Comparison of ENCODE assay signal across 10 cellular contexts in the genomic region with DNA sequence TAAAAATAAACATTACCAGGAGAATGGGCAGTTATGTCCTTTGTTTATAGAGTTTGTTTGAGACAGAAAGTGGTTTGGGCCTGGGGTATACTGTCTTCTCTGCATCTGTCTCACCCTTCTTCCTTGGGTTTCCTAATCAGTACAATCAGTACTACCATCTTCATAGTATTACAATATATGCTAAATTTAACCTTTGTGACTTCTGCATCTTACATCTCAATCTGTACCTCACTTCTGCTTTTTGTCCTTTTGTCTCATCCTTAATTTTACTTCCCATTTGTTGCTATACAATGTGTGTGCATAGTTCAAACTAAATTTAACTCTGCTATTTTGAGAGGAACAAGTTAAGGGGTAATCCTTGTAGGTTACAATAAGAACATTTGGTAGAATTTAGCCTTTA. TPM values are rescaled to one million over a fixed set of nuclear protein-coding genes. Genes with fewer than 3 reads are reported as not detected.
DNase-seq lines count a peak whose midpoint lies in the region; ATAC-seq, FAIRE-seq and TF ChIP-seq lines count a peak whose summit lies in the region.
"Had no signal": no experiment of that assay in that cellular context is flagged by ENCODE, and none has a peak within 500 bp of the region (broad histone marks: within the 10 kb centered on the region; RNA-seq: fewer than 3 reads in every experiment).

No MANE protein-coding gene starts in this region.

- H3K4me3 Mint-ChIP-seq in CD14-positive monocyte (peak overlapping the region in 1 of 2 donors; percentile 33), T-helper 17 cell (no peak overlapping the region)
- H3K4me3 Mint-ChIP-seq: CD4-positive, alpha-beta memory T cell had no signal

- H3K36me3 Mint-ChIP-seq in CD14-positive monocyte, result peaks cover 65 to 74% of the 10 kb centered on the region in 2 donors
- H3K36me3 Mint-ChIP-seq in T-helper 17 cell (ENCODE audit: low read depth), result peaks cover 16% of the 10 kb centered on the region

- H3K9me3 ChIP-seq in T-helper 17 cell (ENCODE audit: control insufficient read depth, low read length, poor library complexity, severe bottlenecking), result no peaks in the 10 kb centered on the region
- H3K9me3 ChIP-seq: SK-N-SH had no signal

- H3K4me1 Mint-ChIP-seq in CD14-positive monocyte (peaks cover 48% of the 10 kb centered on the region), T-helper 17 cell (peaks cover 31% of the 10 kb centered on the region)

- H3K27me3 Mint-ChIP-seq in CD14-positive monocyte (ENCODE audit: low read depth in 3 of 3) (peaks cover 0 to 1% (median 0%) of the 10 kb centered on the region in 3 donors), T-helper 17 cell (no peaks in the 10 kb centered on the region)
- H3K27me3 Mint-ChIP-seq: CD4-positive, alpha-beta memory T cell had no signal

- H3K27ac Mint-ChIP-seq in CD14-positive monocyte (peak overlapping the region; percentile 86 to 96 (median 93)), T-helper 17 cell (peak overlapping the region; percentile 71)

- no peak for DNase-seq in CD14-positive monocyte (ENCODE audit: low spot score)
- DNase-seq in GM19239 (ENCODE audit: insufficient read length, low spot score), result no peak
- DNase-seq in T-helper 17 cell, result no peak
- DNase-seq in activated effector memory CD4-positive, alpha-beta T cell treated with Interleukin-2 at 50 U/mL for 16 hours, result no peak
- DNase-seq in omental fat pad (ENCODE audit: low spot score), result no peak
- DNase-seq in AG08395 (ENCODE audit: low spot score), result no peak
- no peak for DNase-seq in NCI-H526 (lab: John Stamatoyannopoulos, UW)
- DNase-seq: CD4-positive, alpha-beta memory T cell; SK-N-SH had no signal

- ATAC-seq in HG03095 (IDR thresholded peaks at IDR 0.05; ENCODE audit: unreplicated experiment) (peak; percentile 70), T-helper 17 cell (peak; percentile 41), omental fat pad (ENCODE audit: low FRiP score) (no peak)

- intact Hi-C loops in CD14-positive monocyte (cut with micrococcal nuclease), result loop anchor here in 1 of 2 donors (2.0 kb wide), 1 partner anchor 19 kb away; no protein-coding TSS in a partner anchor

- H3K9me3 Mint-ChIP-seq in CD14-positive monocyte, result no peaks in the 10 kb centered on the region
- H3K9me3 Mint-ChIP-seq: CD4-positive, alpha-beta memory T cell had no signal

- TF ChIP-seq CTCF in CD14-positive monocyte (IDR thresholded peaks at IDR 0.05) (no peak), omental fat pad (IDR thresholded peaks at IDR 0.05) (no peak)

- peak; percentile 85 for FAIRE-seq in GM19239 (lab: Jason Lieb, UNC)

RNA-seq across cellular contexts. Expression of a gene that starts 19.6 kb away (rescaled TPM):
- 10 to 100 TPM in 1 of 2 donors, 1 to 10 TPM in 1; 6.8 to 14.8 TPM for polyA plus RNA-seq in CD14-positive monocyte
- total RNA-seq in T-helper 17 cell (10 to 100 TPM; 51.2 to 51.7 TPM), omental fat pad (10 to 100 TPM; 27.1 to 82.5 (median 53.6) TPM)
